11 cellular contexts compared by ENCODE assay signal in the genomic region with DNA sequence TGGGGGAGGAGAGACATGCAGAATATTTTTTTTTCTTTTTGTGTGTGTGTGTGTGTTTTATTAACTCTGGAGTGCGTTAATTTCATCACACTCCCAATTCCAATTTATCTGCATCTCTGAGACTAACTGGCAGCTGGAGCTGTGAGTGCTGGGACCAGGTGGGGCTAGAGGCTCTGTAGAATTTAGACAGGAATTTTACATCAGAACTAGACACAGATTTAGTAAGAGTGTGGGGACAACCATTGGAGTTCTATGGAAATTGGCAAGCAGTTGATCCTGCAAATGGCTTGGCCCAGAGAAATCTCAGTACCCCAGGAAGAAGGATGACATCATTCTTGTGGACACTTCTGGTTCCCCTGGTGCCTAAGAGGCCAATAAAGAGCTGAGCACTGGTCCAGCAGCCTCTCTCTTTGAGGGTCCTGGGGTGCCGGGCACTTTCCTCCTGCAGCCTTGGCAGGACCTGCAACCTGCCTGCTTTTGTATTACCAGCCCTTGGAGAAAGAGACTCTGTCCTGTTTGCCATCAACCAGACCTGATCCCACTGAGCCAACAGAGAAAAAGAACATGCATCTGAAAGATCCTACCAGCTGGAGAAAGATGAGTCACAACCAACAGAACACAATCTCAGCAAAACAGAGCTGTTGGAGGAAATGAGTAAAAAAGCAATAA.
DNase-seq lines count a peak whose midpoint lies in the region; ATAC-seq and TF ChIP-seq lines count a peak whose summit lies in the region.
"Had no signal": no experiment of that assay in that cellular context is flagged by ENCODE, and none has a peak within 500 bp of the region (broad histone marks: within the 10 kb centered on the region; RNA-seq: fewer than 3 reads in every experiment).

No MANE protein-coding gene starts in this region.

- no peaks in the 10 kb centered on the region for H3K36me3 Mint-ChIP-seq in neural progenitor cell
- H3K36me3 Mint-ChIP-seq in activated CD8-positive, alpha-beta T cell treated with anti-CD3 and anti-CD28 coated beads for 36 hours (ENCODE audit: low read depth) = no peaks in the 10 kb centered on the region

- H3K9ac ChIP-seq in PC-3 (ENCODE audit: low read length) (no peak overlapping the region), neural progenitor cell (no peak overlapping the region)

- H3K27me3 ChIP-seq in PC-3 (ENCODE audit: low read length) = no peaks in the 10 kb centered on the region
- H3K27me3 ChIP-seq in dorsolateral prefrontal cortex = no peaks in the 10 kb centered on the region
- no peaks in the 10 kb centered on the region for H3K27me3 ChIP-seq in neural progenitor cell

- no TSS peak for BruUV-seq in PC-3 (replicated peaks; lab: Mats Ljungman, UMichigan)

- H2AFZ ChIP-seq in PC-3 (ENCODE audit: low read length) (no peak overlapping the region), neural progenitor cell (replicated peaks) (peak overlapping the region; percentile 17)

- DNase-seq in GM03348 (ENCODE audit: low spot score) (peak; percentile 55), PC-3 (peak; percentile 48), dorsolateral prefrontal cortex (no peak), neural progenitor cell (ENCODE audit: low spot score) (no peak), KBM-7 (no peak), nucleus accumbens (lab: John Stamatoyannopoulos, UW) (no peak), omental fat pad (ENCODE audit: low spot score) (no peak)
- DNase-seq in activated CD8-positive, alpha-beta T cell treated with anti-CD3 and anti-CD28 coated beads for 36 hours = no peak
- DNase-seq: NCI-H524 treated with DMSO at 0.1 percent for 48 hours had no signal

- H3K9me3 ChIP-seq in PC-3 (ENCODE audit: low read length) (no peaks in the 10 kb centered on the region), neural progenitor cell (ENCODE audit: low read depth) (no peaks in the 10 kb centered on the region)

- H3K27ac ChIP-seq in PC-3 (ENCODE audit: low read length) (no peak overlapping the region), dorsolateral prefrontal cortex (peak overlapping the region in 51 of 59 donors; percentile 12 to 91 (median 75)), neural progenitor cell (no peak overlapping the region)

- intact Hi-C loops in PC-3 (cut with micrococcal nuclease) (no loop called here), dorsolateral prefrontal cortex (cut with DNase I) (loop anchor here in 1 of 2 donors (10.0 kb wide), 1 partner anchor 439 kb away; the partner anchor contains the start of gene C11orf87)
- intact Hi-C loops in activated CD8-positive, alpha-beta T cell treated with anti-CD3 and anti-CD28 coated beads for 36 hours (cut with micrococcal nuclease) = no loop called here

- H3K4me1 ChIP-seq in PC-3 (ENCODE audit: insufficient read depth, low read length) (no peaks in the 10 kb centered on the region), neural progenitor cell (peaks cover 7% of the 10 kb centered on the region)

- CTCF ChIA-PET in PC-3 (lab: Charles Lee) = no interaction called here
- CTCF ChIA-PET in activated CD8-positive, alpha-beta T cell treated with anti-CD3 and anti-CD28 coated beads for 36 hours (lab: Charles Lee) = no interaction called here

- no peak for TF ChIP-seq CTCF in PC-3 (conservative IDR thresholded peaks at IDR 0.05; ENCODE audit: low read depth, low read length)
- no peak for TF ChIP-seq CTCF in dorsolateral prefrontal cortex (IDR thresholded peaks at IDR 0.05 in 54 of 56, conservative IDR thresholded peaks at IDR 0.05 in 2 of 56; ENCODE audit: low read depth in 1 of 56, partially characterized antibody in 56 of 56)
- no peak for TF ChIP-seq CTCF in neural progenitor cell (IDR thresholded peaks at IDR 0.05)
- no peak for TF ChIP-seq CTCF in omental fat pad (IDR thresholded peaks at IDR 0.05)
- TF ChIP-seq CTCF in activated CD8-positive, alpha-beta T cell treated with anti-CD3 and anti-CD28 coated beads for 36 hours (IDR thresholded peaks at IDR 0.05) = no peak

- H3K27me3 Mint-ChIP-seq in neural progenitor cell (ENCODE audit: insufficient read depth, low read depth) = peaks cover 2% of the 10 kb centered on the region
- no peaks in the 10 kb centered on the region for H3K27me3 Mint-ChIP-seq in activated CD8-positive, alpha-beta T cell treated with anti-CD3 and anti-CD28 coated beads for 36 hours

- H3K4me3 Mint-ChIP-seq in neural progenitor cell = no peak overlapping the region
- H3K4me3 Mint-ChIP-seq in activated CD8-positive, alpha-beta T cell treated with anti-CD3 and anti-CD28 coated beads for 36 hours = no peak overlapping the region
- H3K4me3 Mint-ChIP-seq: activated T-helper 1 cell treated with anti-CD3 and anti-CD28 coated beads, Interleukin-12 subunit alpha, Interleukin-12 subunit beta, Interleukin-2, Interleukin-4 antibody, amounts not matched to agents 30 ng/mL and 10 ng/mL and 1 ng/mL, durations not matched to agents 14 hours and 24 hours and 36 hours had no signal

- H3K27ac Mint-ChIP-seq in neural progenitor cell = no peak overlapping the region
- H3K27ac Mint-ChIP-seq in activated CD8-positive, alpha-beta T cell treated with anti-CD3 and anti-CD28 coated beads for 36 hours = no peak overlapping the region
- H3K27ac Mint-ChIP-seq: activated T-helper 1 cell treated with anti-CD3 and anti-CD28 coated beads, Interleukin-12 subunit alpha, Interleukin-12 subunit beta, Interleukin-2, Interleukin-4 antibody, amounts not matched to agents 30 ng/mL and 10 ng/mL and 1 ng/mL, durations not matched to agents 14 hours and 24 hours and 36 hours had no signal

- H3K4me1 Mint-ChIP-seq in neural progenitor cell = peaks cover 9% of the 10 kb centered on the region
- H3K4me1 Mint-ChIP-seq in activated CD8-positive, alpha-beta T cell treated with anti-CD3 and anti-CD28 coated beads for 36 hours (ENCODE audit: low read depth) = no peaks in the 10 kb centered on the region

- POLR2A ChIA-PET in PC-3 (lab: Charles Lee; ENCODE audit: unreplicated experiment) = no interaction called here
- POLR2A ChIA-PET in activated CD8-positive, alpha-beta T cell treated with anti-CD3 and anti-CD28 coated beads for 36 hours (lab: Charles Lee) = no interaction called here

- H3K4me3 ChIP-seq in PC-3 (ENCODE audit: low read length) (no peak overlapping the region), dorsolateral prefrontal cortex (no peak overlapping the region), neural progenitor cell (no peak overlapping the region)

- ATAC-seq in PC-3 = peak; percentile 79
- ATAC-seq in omental fat pad (ENCODE audit: low FRiP score) = no peak
- ATAC-seq in activated CD8-positive, alpha-beta T cell treated with anti-CD3 and anti-CD28 coated beads for 36 hours = no peak
- ATAC-seq: activated CD4-positive, CD25-positive, alpha-beta regulatory T cell treated with anti-CD3 and anti-CD28 coated beads, Interleukin-2, amount 50 U/mL, for 24 hours had no signal

- H3K9me3 Mint-ChIP-seq in neural progenitor cell = peaks cover 4% of the 10 kb centered on the region
- peaks cover 4% of the 10 kb centered on the region for H3K9me3 Mint-ChIP-seq in activated CD8-positive, alpha-beta T cell treated with anti-CD3 and anti-CD28 coated beads for 36 hours
- H3K9me3 Mint-ChIP-seq: activated T-helper 1 cell treated with anti-CD3 and anti-CD28 coated beads, Interleukin-12 subunit alpha, Interleukin-12 subunit beta, Interleukin-2, Interleukin-4 antibody, amounts not matched to agents 30 ng/mL and 10 ng/mL and 1 ng/mL, durations not matched to agents 14 hours and 24 hours and 36 hours had no signal

- no peaks in the 10 kb centered on the region for H4K20me1 ChIP-seq in PC-3 (ENCODE audit: low read length)
- H4K20me1 ChIP-seq in neural progenitor cell (ENCODE audit: low read depth) = no peaks in the 10 kb centered on the region

- H3K9me2 ChIP-seq in PC-3 (replicated peaks; ENCODE audit: low read length) = no peaks in the 10 kb centered on the region

- H3K36me3 ChIP-seq in PC-3 (ENCODE audit: low read depth, low read length) (no peaks in the 10 kb centered on the region), neural progenitor cell (no peaks in the 10 kb centered on the region)

- H3K79me2 ChIP-seq in PC-3 (ENCODE audit: low read length) = no peaks in the 10 kb centered on the region
- H3K79me2 ChIP-seq in neural progenitor cell (ENCODE audit: low read depth) = no peaks in the 10 kb centered on the region

- H3F3A ChIP-seq in PC-3 (ENCODE audit: low read length, unreplicated experiment) (no peaks in the 10 kb centered on the region), neural progenitor cell (ENCODE audit: low read depth) (no peaks in the 10 kb centered on the region)

- in situ Hi-C loops in KBM-7 (cut with MboI; ENCODE audit: low pct_unique_long_range_greater_than_20kb, low sequenced_read_pairs) = no loop called here

- H3K4me2 ChIP-seq in PC-3 (ENCODE audit: low read length) (no peak overlapping the region), neural progenitor cell (no peak overlapping the region)

Comparison
In these comparisons a context has a peak if more than half of its experiments do, and no peak if none do; other contexts are left out.
1. DNase-seq: peak in GM03348 (single experiment) and PC-3 (single experiment); none in dorsolateral prefrontal cortex (0 of 10), neural progenitor cell (single experiment), KBM-7 (single experiment), nucleus accumbens (0 of 56), omental fat pad (single experiment) and activated CD8-positive, alpha-beta T cell treated with anti-CD3 and anti-CD28 coated beads for 36 hours (single experiment).
2. H3K27ac ChIP-seq: peak in dorsolateral prefrontal cortex (51 of 59); none in PC-3 (single experiment) and neural progenitor cell (single experiment).